ENCODE assay signal across 2 cellular contexts in the genomic region with DNA sequence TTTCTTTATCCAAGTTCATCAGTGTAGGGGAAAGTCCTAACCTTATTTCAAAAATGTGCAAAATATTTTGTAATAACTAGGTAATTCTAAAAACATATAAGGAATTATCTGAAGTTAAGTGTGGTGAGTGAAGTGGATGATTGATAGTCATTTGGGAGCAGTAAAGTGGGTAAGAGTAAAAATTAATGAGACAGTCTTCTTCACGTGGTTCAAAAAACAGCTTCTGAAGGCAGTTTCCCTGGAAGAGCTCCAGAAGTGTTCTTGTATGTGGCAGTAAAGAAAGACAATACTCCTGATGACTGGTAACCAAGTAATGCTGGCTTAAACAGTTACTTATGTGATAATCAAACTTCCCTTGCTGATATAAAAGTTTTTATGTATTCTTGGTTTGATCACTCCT.
TF ChIP-seq lines count a peak whose summit lies in the region.

No MANE protein-coding gene starts in this region.

TF ChIP-seq in HEK293, 187 proteins besides CTCF, POLR2A, EP300 and RAD21 (continued from another document and continues in another):
- TF ChIP-seq, protein P1, sequence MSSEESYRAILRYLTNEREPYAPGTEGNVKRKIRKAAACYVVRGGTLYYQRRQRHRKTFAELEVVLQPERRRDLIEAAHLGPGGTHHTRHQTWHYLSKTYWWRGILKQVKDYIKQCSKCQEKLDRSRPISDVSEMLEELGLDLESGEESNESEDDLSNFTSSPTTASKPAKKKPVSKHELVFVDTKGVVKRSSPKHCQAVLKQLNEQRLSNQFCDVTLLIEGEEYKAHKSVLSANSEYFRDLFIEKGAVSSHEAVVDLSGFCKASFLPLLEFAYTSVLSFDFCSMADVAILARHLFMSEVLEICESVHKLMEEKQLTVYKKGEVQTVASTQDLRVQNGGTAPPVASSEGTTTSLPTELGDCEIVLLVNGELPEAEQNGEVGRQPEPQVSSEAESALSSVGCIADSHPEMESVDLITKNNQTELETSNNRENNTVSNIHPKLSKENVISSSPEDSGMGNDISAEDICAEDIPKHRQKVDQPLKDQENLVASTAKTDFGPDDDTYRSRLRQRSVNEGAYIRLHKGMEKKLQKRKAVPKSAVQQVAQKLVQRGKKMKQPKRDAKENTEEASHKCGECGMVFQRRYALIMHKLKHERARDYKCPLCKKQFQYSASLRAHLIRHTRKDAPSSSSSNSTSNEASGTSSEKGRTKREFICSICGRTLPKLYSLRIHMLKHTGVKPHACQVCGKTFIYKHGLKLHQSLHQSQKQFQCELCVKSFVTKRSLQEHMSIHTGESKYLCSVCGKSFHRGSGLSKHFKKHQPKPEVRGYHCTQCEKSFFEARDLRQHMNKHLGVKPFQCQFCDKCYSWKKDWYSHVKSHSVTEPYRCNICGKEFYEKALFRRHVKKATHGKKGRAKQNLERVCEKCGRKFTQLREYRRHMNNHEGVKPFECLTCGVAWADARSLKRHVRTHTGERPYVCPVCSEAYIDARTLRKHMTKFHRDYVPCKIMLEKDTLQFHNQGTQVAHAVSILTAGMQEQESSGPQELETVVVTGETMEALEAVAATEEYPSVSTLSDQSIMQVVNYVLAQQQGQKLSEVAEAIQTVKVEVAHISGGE (tag by site-specific recombination; conservative IDR thresholded peaks at IDR 0.05; ENCODE audit: low read depth), result no peak
- TF ChIP-seq, protein P2, sequence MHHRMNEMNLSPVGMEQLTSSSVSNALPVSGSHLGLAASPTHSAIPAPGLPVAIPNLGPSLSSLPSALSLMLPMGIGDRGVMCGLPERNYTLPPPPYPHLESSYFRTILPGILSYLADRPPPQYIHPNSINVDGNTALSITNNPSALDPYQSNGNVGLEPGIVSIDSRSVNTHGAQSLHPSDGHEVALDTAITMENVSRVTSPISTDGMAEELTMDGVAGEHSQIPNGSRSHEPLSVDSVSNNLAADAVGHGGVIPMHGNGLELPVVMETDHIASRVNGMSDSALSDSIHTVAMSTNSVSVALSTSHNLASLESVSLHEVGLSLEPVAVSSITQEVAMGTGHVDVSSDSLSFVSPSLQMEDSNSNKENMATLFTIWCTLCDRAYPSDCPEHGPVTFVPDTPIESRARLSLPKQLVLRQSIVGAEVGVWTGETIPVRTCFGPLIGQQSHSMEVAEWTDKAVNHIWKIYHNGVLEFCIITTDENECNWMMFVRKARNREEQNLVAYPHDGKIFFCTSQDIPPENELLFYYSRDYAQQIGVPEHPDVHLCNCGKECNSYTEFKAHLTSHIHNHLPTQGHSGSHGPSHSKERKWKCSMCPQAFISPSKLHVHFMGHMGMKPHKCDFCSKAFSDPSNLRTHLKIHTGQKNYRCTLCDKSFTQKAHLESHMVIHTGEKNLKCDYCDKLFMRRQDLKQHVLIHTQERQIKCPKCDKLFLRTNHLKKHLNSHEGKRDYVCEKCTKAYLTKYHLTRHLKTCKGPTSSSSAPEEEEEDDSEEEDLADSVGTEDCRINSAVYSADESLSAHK (tag by site-specific recombination; IDR thresholded peaks at IDR 0.05), result peak; percentile 95
- TF ChIP-seq ZNF621 (tag by site-specific recombination; IDR thresholded peaks at IDR 0.05) (no peak), ZNF843 (tag by site-specific recombination; IDR thresholded peaks at IDR 0.05) (peak; percentile 86), ZNF555 (tag by site-specific recombination; conservative IDR thresholded peaks at IDR 0.05) (no peak), ZNF10 (tag by site-specific recombination; IDR thresholded peaks at IDR 0.05) (peak; percentile 64; the same call in 1 of the 2 replicates), ZNF404 (tag by site-specific recombination; IDR thresholded peaks at IDR 0.05) (no peak), ZNF544 (tag by site-specific recombination; IDR thresholded peaks at IDR 0.05) (no peak), ZNF610 (tag by site-specific recombination; IDR thresholded peaks at IDR 0.05; ENCODE audit: borderline replicate concordance) (no peak; the same call in 1 of the 2 replicates), ZNF184 (tag by site-specific recombination; IDR thresholded peaks at IDR 0.05) (no peak; the same call in 1 of the 2 replicates), TCF7L2 (IDR thresholded peaks at IDR 0.05; ENCODE audit: borderline replicate concordance, low read depth, low read length) (no peak), ZNF350 (tag by site-specific recombination; IDR thresholded peaks at IDR 0.05) (no peak), ZFP41 (tag by site-specific recombination; IDR thresholded peaks at IDR 0.05; ENCODE audit: borderline replicate concordance) (no peak), KLF7 (tag by site-specific recombination; IDR thresholded peaks at IDR 0.05; ENCODE audit: borderline replicate concordance) (no peak), PRDM1 (tag by site-specific recombination; IDR thresholded peaks at IDR 0.05) (no peak), TRIM28 (IDR thresholded peaks at IDR 0.05; ENCODE audit: borderline replicate concordance, low read length) (no peak)
- TF ChIP-seq, protein P3, sequence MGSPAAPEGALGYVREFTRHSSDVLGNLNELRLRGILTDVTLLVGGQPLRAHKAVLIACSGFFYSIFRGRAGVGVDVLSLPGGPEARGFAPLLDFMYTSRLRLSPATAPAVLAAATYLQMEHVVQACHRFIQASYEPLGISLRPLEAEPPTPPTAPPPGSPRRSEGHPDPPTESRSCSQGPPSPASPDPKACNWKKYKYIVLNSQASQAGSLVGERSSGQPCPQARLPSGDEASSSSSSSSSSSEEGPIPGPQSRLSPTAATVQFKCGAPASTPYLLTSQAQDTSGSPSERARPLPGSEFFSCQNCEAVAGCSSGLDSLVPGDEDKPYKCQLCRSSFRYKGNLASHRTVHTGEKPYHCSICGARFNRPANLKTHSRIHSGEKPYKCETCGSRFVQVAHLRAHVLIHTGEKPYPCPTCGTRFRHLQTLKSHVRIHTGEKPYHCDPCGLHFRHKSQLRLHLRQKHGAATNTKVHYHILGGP (tag by site-specific recombination; IDR thresholded peaks at IDR 0.05), result no peak
- TF ChIP-seq, protein P4, sequence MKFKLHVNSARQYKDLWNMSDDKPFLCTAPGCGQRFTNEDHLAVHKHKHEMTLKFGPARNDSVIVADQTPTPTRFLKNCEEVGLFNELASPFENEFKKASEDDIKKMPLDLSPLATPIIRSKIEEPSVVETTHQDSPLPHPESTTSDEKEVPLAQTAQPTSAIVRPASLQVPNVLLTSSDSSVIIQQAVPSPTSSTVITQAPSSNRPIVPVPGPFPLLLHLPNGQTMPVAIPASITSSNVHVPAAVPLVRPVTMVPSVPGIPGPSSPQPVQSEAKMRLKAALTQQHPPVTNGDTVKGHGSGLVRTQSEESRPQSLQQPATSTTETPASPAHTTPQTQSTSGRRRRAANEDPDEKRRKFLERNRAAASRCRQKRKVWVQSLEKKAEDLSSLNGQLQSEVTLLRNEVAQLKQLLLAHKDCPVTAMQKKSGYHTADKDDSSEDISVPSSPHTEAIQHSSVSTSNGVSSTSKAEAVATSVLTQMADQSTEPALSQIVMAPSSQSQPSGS (tag by site-specific recombination; IDR thresholded peaks at IDR 0.05; ENCODE audit: low read depth), result no peak
- TF ChIP-seq, protein P5, sequence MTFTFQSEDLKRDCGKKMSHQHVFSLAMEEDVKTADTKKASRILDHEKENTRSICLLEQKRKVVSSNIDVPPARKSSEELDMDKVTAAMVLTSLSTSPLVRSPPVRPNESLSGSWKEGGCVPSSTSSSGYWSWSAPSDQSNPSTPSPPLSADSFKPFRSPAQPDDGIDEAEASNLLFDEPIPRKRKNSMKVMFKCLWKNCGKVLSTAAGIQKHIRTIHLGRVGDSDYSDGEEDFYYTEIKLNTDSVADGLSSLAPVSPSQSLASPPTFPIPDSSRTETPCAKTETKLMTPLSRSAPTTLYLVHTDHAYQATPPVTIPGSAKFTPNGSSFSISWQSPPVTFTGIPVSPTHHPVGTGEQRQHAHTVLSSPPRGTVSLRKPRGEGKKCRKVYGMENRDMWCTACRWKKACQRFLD (tag by site-specific recombination; IDR thresholded peaks at IDR 0.05), result no peak

TF ChIP-seq in HepG2, 621 proteins besides CTCF, POLR2A, EP300 and RAD21 (continued from another document):
- TF ChIP-seq KAT2B (IDR thresholded peaks at IDR 0.05; ENCODE audit: borderline replicate concordance, low read depth, low read length) (no peak), NR1H2 (CRISPR knock-in tag; IDR thresholded peaks at IDR 0.05; ENCODE audit: borderline replicate concordance, low read depth) (no peak), HMGA1 (CRISPR knock-in tag; conservative IDR thresholded peaks at IDR 0.05) (no peak), CHD2 (IDR thresholded peaks at IDR 0.05; ENCODE audit: low read depth, low read length) (no peak), CCDC6 (CRISPR knock-in tag; IDR thresholded peaks at IDR 0.05) (no peak)
- TF ChIP-seq, protein P6, sequence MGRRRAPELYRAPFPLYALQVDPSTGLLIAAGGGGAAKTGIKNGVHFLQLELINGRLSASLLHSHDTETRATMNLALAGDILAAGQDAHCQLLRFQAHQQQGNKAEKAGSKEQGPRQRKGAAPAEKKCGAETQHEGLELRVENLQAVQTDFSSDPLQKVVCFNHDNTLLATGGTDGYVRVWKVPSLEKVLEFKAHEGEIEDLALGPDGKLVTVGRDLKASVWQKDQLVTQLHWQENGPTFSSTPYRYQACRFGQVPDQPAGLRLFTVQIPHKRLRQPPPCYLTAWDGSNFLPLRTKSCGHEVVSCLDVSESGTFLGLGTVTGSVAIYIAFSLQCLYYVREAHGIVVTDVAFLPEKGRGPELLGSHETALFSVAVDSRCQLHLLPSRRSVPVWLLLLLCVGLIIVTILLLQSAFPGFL (CRISPR knock-in tag; IDR thresholded peaks at IDR 0.05), result no peak
- TF ChIP-seq, protein P7, sequence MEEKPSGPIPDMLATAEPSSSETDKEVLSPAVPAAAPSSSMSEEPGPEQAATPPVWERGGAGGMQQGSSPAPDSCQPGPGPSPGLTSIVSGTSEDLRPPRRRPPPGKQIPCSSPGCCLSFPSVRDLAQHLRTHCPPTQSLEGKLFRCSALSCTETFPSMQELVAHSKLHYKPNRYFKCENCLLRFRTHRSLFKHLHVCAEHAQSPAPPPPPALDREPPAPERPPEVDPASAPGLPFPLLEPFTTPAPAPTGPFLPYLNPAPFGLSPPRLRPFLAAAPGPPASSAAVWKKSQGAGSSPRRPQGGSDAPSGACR (CRISPR knock-in tag; IDR thresholded peaks at IDR 0.05), result 0 out of 2 replicates have a peak, but pooled peaks have one; percentile 22
TF ChIP-seq in HepG2: peak in this region for 5.
